In genomic region chr19:36009633-36010379, GRCh38 we compare ENCODE assay signal across 9 cellular contexts. TPM values are rescaled to one million over a fixed set of nuclear protein-coding genes. Genes with fewer than 3 reads are reported as not detected.
DNase-seq lines count a peak whose midpoint lies in the region; ATAC-seq and TF ChIP-seq lines count a peak whose summit lies in the region.
"Had no signal": no experiment of that assay in that cellular context is flagged by ENCODE, and none has a peak within 500 bp of the region (broad histone marks: within the 10 kb centered on the region; RNA-seq: fewer than 3 reads in every experiment).

No MANE protein-coding gene starts in this region.

- H3K27me3 Mint-ChIP-seq in T-helper 17 cell = no peaks in the 10 kb centered on the region

- H3K9ac ChIP-seq in rectal smooth muscle tissue (ENCODE audit: low read length) = peak overlapping the region; percentile 24

- DNase-seq in GM12865 (ENCODE audit: low read depth) (no peak), T-helper 17 cell (no peak), fibroblast of mammary gland (ENCODE audit: low read depth) (no peak), AG08395 (ENCODE audit: low spot score) (no peak)
- DNase-seq in effector CD4-positive, alpha-beta T cell = no peak
- no peak for DNase-seq in activated CD4-positive, alpha-beta T cell treated with anti-CD3 and anti-CD28 coated beads, Interleukin-2, amount 50 U/mL, for 4 hours

- peak overlapping the region; percentile 36 for H3K4me3 ChIP-seq in GM12865 (ENCODE audit: low read depth, low read length)
- peak overlapping the region; percentile 44 for H3K4me3 ChIP-seq in fibroblast of mammary gland (ENCODE audit: control insufficient read depth, low read depth, low read length)
- H3K4me3 ChIP-seq in rectal smooth muscle tissue (ENCODE audit: low read length) = peak overlapping the region; percentile 55

- no peaks in the 10 kb centered on the region for H3K9me3 ChIP-seq in T-helper 17 cell (ENCODE audit: control insufficient read depth, low read length, poor library complexity, severe bottlenecking)

- TF ChIP-seq CTCF in GM12865 (IDR thresholded peaks at IDR 0.05; ENCODE audit: insufficient read depth, low read depth, low read length, missing control alignments) (no peak), fibroblast of mammary gland (conservative IDR thresholded peaks at IDR 0.05; ENCODE audit: control insufficient read depth, insufficient read depth, low read depth, low read length) (no peak)

- peak overlapping the region; percentile 80 for H3K4me3 Mint-ChIP-seq in T-helper 17 cell

- peaks cover 38% of the 10 kb centered on the region for H3K4me1 Mint-ChIP-seq in T-helper 17 cell

- peaks cover 2% of the 10 kb centered on the region for H3K36me3 Mint-ChIP-seq in T-helper 17 cell (ENCODE audit: low read depth)

- no peaks in the 10 kb centered on the region for H3K27me3 ChIP-seq in rectal smooth muscle tissue (ENCODE audit: control insufficient read depth, insufficient read depth, low read length)

- no peak for ATAC-seq in T-helper 17 cell
- ATAC-seq in HG02970 (IDR thresholded peaks at IDR 0.05; ENCODE audit: low FRiP score, unreplicated experiment) = no peak

- H3K27ac ChIP-seq in rectal smooth muscle tissue (ENCODE audit: low read depth, low read length) = peak overlapping the region; percentile 48

- peaks cover 9% of the 10 kb centered on the region for H3K4me1 ChIP-seq in rectal smooth muscle tissue (ENCODE audit: control insufficient read depth, insufficient read depth, low read length)

- peak overlapping the region; percentile 77 for H3K27ac Mint-ChIP-seq in T-helper 17 cell

- no peaks in the 10 kb centered on the region for H3K36me3 ChIP-seq in rectal smooth muscle tissue (ENCODE audit: control insufficient read depth, insufficient read depth, low read length)

RNA-seq across cellular contexts. Expression of gene SYNE4, which starts 1.2 kb away (rescaled TPM):
- total RNA-seq in T-helper 17 cell = 1 to 10 TPM; 1.8 to 2.0 TPM
- total RNA-seq: M059J had no signal

RNA-seq across cellular contexts. Expression of gene ALKBH6, which starts 4.2 kb away (rescaled TPM):
- 10 to 100 TPM; 33.3 to 34.2 TPM for total RNA-seq in T-helper 17 cell

RNA-seq across cellular contexts. Expression of gene SDHAF1, which starts 14.8 kb away (rescaled TPM):
- total RNA-seq in T-helper 17 cell = 1 to 10 TPM; 6.2 to 6.9 TPM

RNA-seq across cellular contexts. Expression of gene CLIP3, which starts 22.9 kb away (rescaled TPM):
- total RNA-seq in T-helper 17 cell = 1 to 10 TPM; 3.8 TPM

RNA-seq across cellular contexts. Expression of gene THAP8, which starts 44.3 kb away (rescaled TPM):
- 1 to 10 TPM in 1 of 2 donors, under 1 TPM in 1; 0.60 to 1.8 TPM for total RNA-seq in T-helper 17 cell
